1 cellular context compared by ENCODE assay signal in genomic region chr3:196971094-196971698, GRCh38.
TF ChIP-seq lines count a peak whose summit lies in the region.

No MANE protein-coding gene starts in this region.

TF ChIP-seq in K562, 482 proteins besides CTCF, POLR2A, EP300 and RAD21 (continued from another document):
- TF ChIP-seq ZNF740 (CRISPR knock-in tag; IDR thresholded peaks at IDR 0.05) (no peak), ZNF740 (tag; IDR thresholded peaks at IDR 0.05) (no peak), CBX3 (IDR thresholded peaks at IDR 0.05; ENCODE audit: borderline replicate concordance in 1 of 2, low read length in 2 of 2) (peak in 1 of 2 experiments; percentile 72; a peak in 2 of 3 replicates), ZNF197 (CRISPR knock-in tag; IDR thresholded peaks at IDR 0.05; ENCODE audit: low read depth) (no peak), KDM1A (IDR thresholded peaks at IDR 0.05) (peak; percentile 35 to 41; a peak in 1 of 4 replicates), MTA2 (IDR thresholded peaks at IDR 0.05; ENCODE audit: low read depth) (no peak), HOXB6 (CRISPR knock-in tag; IDR thresholded peaks at IDR 0.05; ENCODE audit: borderline replicate concordance) (no peak), EHMT2 (IDR thresholded peaks at IDR 0.05) (no peak), CBFA2T3 (IDR thresholded peaks at IDR 0.05) (peak; percentile 62)
